Comparison of ENCODE assay signal across 9 cellular contexts in genomic region chr11:72668645-72669347, GRCh38. TPM values are rescaled to one million over a fixed set of nuclear protein-coding genes. Genes with fewer than 3 reads are reported as not detected.
A peak's percentile ranks its signal among the peaks of the same experiment; 100 is the strongest.
DNase-seq lines count a peak whose midpoint lies in the region; ATAC-seq and TF ChIP-seq lines count a peak whose summit lies in the region.
"Had no signal": no experiment of that assay in that cellular context is flagged by ENCODE, and none has a peak within 500 bp of the region (broad histone marks: within the 10 kb centered on the region; RNA-seq: fewer than 3 reads in every experiment).

No MANE protein-coding gene starts in this region.

- CTCF ChIA-PET in activated CD4-positive, alpha-beta memory T cell treated with anti-CD3 and anti-CD28 coated beads for 36 hours (lab: Charles Lee), result interaction anchor here (0.9 to 3.6 kb wide), 14 partner anchors 8 to 197 kb away, joined by 3 to 42 read pairs (median 4); partner anchors contain the start of gene STARD10

- ATAC-seq in HG02870 (IDR thresholded peaks at IDR 0.05; ENCODE audit: unreplicated experiment) (peak; percentile 94), body of pancreas (no peak), HG02970 (IDR thresholded peaks at IDR 0.05; ENCODE audit: low FRiP score, unreplicated experiment) (no peak)

- no peaks in the 10 kb centered on the region for H3K36me3 ChIP-seq in body of pancreas (replicated peaks in 1 of 2; ENCODE audit: insufficient read depth in 1 of 2, low read depth in 2 of 2)

- no peak overlapping the region for H3K4me3 ChIP-seq in body of pancreas

- H3K36me3 Mint-ChIP-seq in activated CD4-positive, alpha-beta memory T cell treated with anti-CD3 and anti-CD28 coated beads for 36 hours, result peaks cover 6% of the 10 kb centered on the region

- no peak for TF ChIP-seq POLR2A in body of pancreas (IDR thresholded peaks at IDR 0.05)

- no peaks in the 10 kb centered on the region for H3K27me3 ChIP-seq in body of pancreas

- POLR2A ChIA-PET in activated CD4-positive, alpha-beta memory T cell treated with anti-CD3 and anti-CD28 coated beads for 36 hours (lab: Charles Lee), result interaction anchor here (0.8 to 1.9 kb wide), 3 partner anchors 10 to 17 kb away, joined by 3 to 4 read pairs (median 3); no protein-coding TSS in a partner anchor

- no peaks in the 10 kb centered on the region for H3K4me1 ChIP-seq in body of pancreas

- TF ChIP-seq CTCF in body of pancreas (IDR thresholded peaks at IDR 0.05), result no peak

- peaks cover 0 to 9% (median 0%) of the 10 kb centered on the region in 3 donors for H3K9me3 ChIP-seq in body of pancreas

- peaks cover 11% of the 10 kb centered on the region for H3K4me1 Mint-ChIP-seq in activated CD4-positive, alpha-beta memory T cell treated with anti-CD3 and anti-CD28 coated beads for 36 hours (ENCODE audit: low read depth)

- peaks cover 9% of the 10 kb centered on the region for H3K9me3 Mint-ChIP-seq in activated CD4-positive, alpha-beta memory T cell treated with anti-CD3 and anti-CD28 coated beads for 36 hours

- intact Hi-C loops in activated CD4-positive, alpha-beta memory T cell treated with anti-CD3 and anti-CD28 coated beads for 36 hours (cut with micrococcal nuclease), result no loop called here
- intact Hi-C loops in body of pancreas (cut with DNase I) (no loop called here), cardiac septum (cut with DNase I) (no loop called here)

- peak overlapping the region; percentile 25 for H3K27ac Mint-ChIP-seq in activated CD4-positive, alpha-beta memory T cell treated with anti-CD3 and anti-CD28 coated beads for 36 hours

- H3K4me3 Mint-ChIP-seq in activated CD4-positive, alpha-beta memory T cell treated with anti-CD3 and anti-CD28 coated beads for 36 hours, result no peak overlapping the region

- H3K27ac ChIP-seq in body of pancreas, result no peak overlapping the region

- peaks cover 60% of the 10 kb centered on the region for H3K27me3 Mint-ChIP-seq in activated CD4-positive, alpha-beta memory T cell treated with anti-CD3 and anti-CD28 coated beads for 36 hours

- 62 to 71% methylated on average over 7 of the region's 7 CpGs for WGBS in body of pancreas, 2 donors

- DNase-seq in activated T-cell treated with anti-CD3 and anti-CD28 coated beads for 48 hours (ENCODE audit: low read depth), result peak; percentile 69
- no peak for DNase-seq in activated T-cell treated with anti-CD3 and anti-CD28 coated beads, Interleukin-2, amount 50 U/mL, for 1 hour
- DNase-seq in activated CD4-positive, alpha-beta memory T cell treated with anti-CD3 and anti-CD28 coated beads for 36 hours, result peak; percentile 86
- peak; percentile 45 for DNase-seq in stimulated activated CD8-positive, alpha-beta memory T cell treated with anti-CD3 and anti-CD28 coated beads, Interleukin-4, amount 100 ng/mL, for 24 hours (ENCODE audit: low read depth)
- no peak for DNase-seq in body of pancreas
- DNase-seq in cardiac septum (ENCODE audit: low spot score), result no peak
- DNase-seq: IMR-90 had no signal

RNA-seq across cellular contexts. Expression of gene PDE2A, which starts 5.4 kb away (rescaled TPM):
- total RNA-seq in activated CD4-positive, alpha-beta memory T cell treated with anti-CD3 and anti-CD28 coated beads for 36 hours, result under 1 TPM; 0.29 to 0.97 TPM
- total RNA-seq in body of pancreas, result 10 to 100 TPM in 1 of 2 donors, 1 to 10 TPM in 1; 7.0 to 29.3 TPM
- total RNA-seq in cardiac septum, result 28.8 TPM
- total RNA-seq: IMR-90 had no signal

Comparison
In these comparisons a context has a peak if more than half of its experiments do, and no peak if none do; other contexts are left out.
1. DNase-seq: peak in activated T-cell treated with anti-CD3 and anti-CD28 coated beads for 48 hours (single experiment), activated CD4-positive, alpha-beta memory T cell treated with anti-CD3 and anti-CD28 coated beads for 36 hours (single experiment) and stimulated activated CD8-positive, alpha-beta memory T cell treated with anti-CD3 and anti-CD28 coated beads, Interleukin-4, amount 100 ng/mL, for 24 hours (single experiment); none in activated T-cell treated with anti-CD3 and anti-CD28 coated beads, Interleukin-2, amount 50 U/mL, for 1 hour (single experiment), body of pancreas (0 of 4) and cardiac septum (single experiment).
2. RNA of gene PDE2A, which starts 5.4 kb away (total RNA-seq): 7.0 to 29.3 TPM in body of pancreas and 28.8 TPM in cardiac septum (single experiment); 0.29 to 0.97 TPM in activated CD4-positive, alpha-beta memory T cell treated with anti-CD3 and anti-CD28 coated beads for 36 hours; every median in the first group is over 4 times any median in the second.